In genomic region chr18:44033144-44033543, GRCh38 we compare ENCODE assay signal across 19 cellular contexts.
A peak's percentile ranks its signal among the peaks of the same experiment; 100 is the strongest.
DNase-seq lines count a peak whose midpoint lies in the region; ATAC-seq, FAIRE-seq and TF ChIP-seq lines count a peak whose summit lies in the region.
"Had no signal": no experiment of that assay in that cellular context is flagged by ENCODE, and none has a peak within 500 bp of the region (broad histone marks: within the 10 kb centered on the region; RNA-seq: fewer than 3 reads in every experiment).

No MANE protein-coding gene starts in this region.

- no peaks in the 10 kb centered on the region for H3K4me1 ChIP-seq in HepG2 (ENCODE audit: insufficient read depth, low read length)
- H3K4me1 ChIP-seq: heart left ventricle, SJSA1 had no signal

- H3K27me3 ChIP-seq in HepG2 (ENCODE audit: control insufficient read depth in 1 of 2, insufficient read depth in 2 of 2, low read length in 2 of 2): no peaks in the 10 kb centered on the region
- H3K27me3 ChIP-seq: heart left ventricle, SJSA1 had no signal

- H4K20me1 ChIP-seq in HepG2 (ENCODE audit: insufficient read depth, low read length): no peaks in the 10 kb centered on the region

- TF ChIP-seq CTCF in HepG2 (CRISPR knock-in tag; IDR thresholded peaks at IDR 0.05) (no peak), natural killer cell (IDR thresholded peaks at IDR 0.05) (no peak)

- peaks cover 2 to 6% of the 10 kb centered on the region in 2 donors for H3K9me3 Mint-ChIP-seq in natural killer cell

- intact Hi-C loops in HepG2 (cut with micrococcal nuclease; ENCODE audit: unreplicated experiment) (no loop called here), natural killer cell (cut with micrococcal nuclease) (no loop called here)

- TF ChIP-seq EP300 in HepG2 (IDR thresholded peaks at IDR 0.05; ENCODE audit: low read depth in 2 of 2, low read length in 2 of 2) (no peak), HepG2 (CRISPR knock-in tag; IDR thresholded peaks at IDR 0.05; ENCODE audit: borderline replicate concordance) (no peak)

- no peaks in the 10 kb centered on the region for H3K4me1 Mint-ChIP-seq in natural killer cell
- H3K4me1 Mint-ChIP-seq: activated CD8-positive, alpha-beta memory T cell treated with anti-CD3 and anti-CD28 coated beads, Interleukin-2, amount 10 ng/mL, durations not matched to agents 7 days and 5 days; activated naive CD4-positive, alpha-beta T cell treated with anti-CD3 and anti-CD28 coated beads, Interleukin-2, amount 10 ng/mL, durations not matched to agents 7 days and 5 days; central memory CD8-positive, alpha-beta T cell; naive thymus-derived CD8-positive, alpha-beta T cell had no signal

- no TSS peak for BruUV-seq in HepG2 (replicated peaks; lab: Mats Ljungman, UMichigan)

- no peak overlapping the region for H2AFZ ChIP-seq in HepG2 (ENCODE audit: low read length)

- no peak overlapping the region for H3K9ac ChIP-seq in HepG2 (ENCODE audit: insufficient read depth, low read depth, low read length)

- H3K27me3 Mint-ChIP-seq in natural killer cell (ENCODE audit: low read depth in 2 of 2): peaks cover 0 to 6% of the 10 kb centered on the region in 2 donors
- H3K27me3 Mint-ChIP-seq: activated CD8-positive, alpha-beta memory T cell treated with anti-CD3 and anti-CD28 coated beads, Interleukin-2, amount 10 ng/mL, durations not matched to agents 7 days and 5 days; activated naive CD4-positive, alpha-beta T cell treated with anti-CD3 and anti-CD28 coated beads, Interleukin-2, amount 10 ng/mL, durations not matched to agents 7 days and 5 days; central memory CD8-positive, alpha-beta T cell; naive thymus-derived CD8-positive, alpha-beta T cell had no signal

- CTCF ChIA-PET in HepG2 (lab: Yijun Ruan, JAX; ENCODE audit: low intra/inter-chr PET ratio, low total read pairs): no interaction called here

- H3K9me3 ChIP-seq in HepG2 (ENCODE audit: low read length): peaks cover 62% of the 10 kb centered on the region
- H3K9me3 ChIP-seq: heart left ventricle, SJSA1 had no signal

- no peak overlapping the region for H3K4me2 ChIP-seq in HepG2 (ENCODE audit: low read depth, low read length)

- no peak overlapping the region for H3K27ac ChIP-seq in HepG2 (ENCODE audit: extremely low read length, insufficient read depth, low read length)
- H3K27ac ChIP-seq: heart left ventricle, HL-60, SJSA1 had no signal

- 20% methylated on average over 4 of the region's 4 CpGs for WGBS in HepG2 (ENCODE audit: low lambda C conversion rate)

- no peaks in the 10 kb centered on the region for H3K36me3 ChIP-seq in HepG2 (replicated peaks in 1 of 2; ENCODE audit: control insufficient read depth in 1 of 2, insufficient read depth in 2 of 2, low read length in 2 of 2)
- H3K36me3 ChIP-seq: heart left ventricle, SJSA1 had no signal

- FAIRE-seq in HepG2 (lab: Jason Lieb, UNC) (no peak), frontal cortex (lab: Jason Lieb, UNC) (no peak)

- POLR2A ChIA-PET in HepG2 (lab: Yijun Ruan, JAX): no interaction called here

- no peak for TF ChIP-seq POLR2A in HepG2 (IDR thresholded peaks at IDR 0.05; ENCODE audit: insufficient read depth in 1 of 2, low read depth in 2 of 2, low read length in 2 of 2)

- no peak overlapping the region for H3K4me3 ChIP-seq in HepG2 (replicated peaks in 1 of 3; ENCODE audit: insufficient read depth in 1 of 3, low read depth in 2 of 3, low read length in 3 of 3)
- H3K4me3 ChIP-seq: heart left ventricle, SJSA1 had no signal

- TF ChIP-seq RAD21 in HepG2 (CRISPR knock-in tag; IDR thresholded peaks at IDR 0.05): no peak

- no peaks in the 10 kb centered on the region for H3K36me3 Mint-ChIP-seq in natural killer cell
- H3K36me3 Mint-ChIP-seq: activated CD8-positive, alpha-beta memory T cell treated with anti-CD3 and anti-CD28 coated beads, Interleukin-2, amount 10 ng/mL, durations not matched to agents 7 days and 5 days; activated naive CD4-positive, alpha-beta T cell treated with anti-CD3 and anti-CD28 coated beads, Interleukin-2, amount 10 ng/mL, durations not matched to agents 7 days and 5 days; naive thymus-derived CD8-positive, alpha-beta T cell had no signal

- H3K27ac Mint-ChIP-seq in natural killer cell: no peak overlapping the region
- H3K27ac Mint-ChIP-seq: activated CD8-positive, alpha-beta memory T cell treated with anti-CD3 and anti-CD28 coated beads, Interleukin-2, amount 10 ng/mL, durations not matched to agents 7 days and 5 days; activated naive CD4-positive, alpha-beta T cell treated with anti-CD3 and anti-CD28 coated beads, Interleukin-2, amount 10 ng/mL, durations not matched to agents 7 days and 5 days; naive thymus-derived CD8-positive, alpha-beta T cell had no signal

- no peaks in the 10 kb centered on the region for H3K79me2 ChIP-seq in HepG2 (ENCODE audit: insufficient read depth, low read length)

- ATAC-seq in GM18517 (IDR thresholded peaks at IDR 0.05; ENCODE audit: unreplicated experiment): peak; percentile 59
- ATAC-seq in HG02642 (IDR thresholded peaks at IDR 0.05; ENCODE audit: poor library complexity, unreplicated experiment): peak; percentile 51
- ATAC-seq in HepG2: peak; percentile 59
- no peak for ATAC-seq in natural killer cell
- ATAC-seq: activated CD8-positive, alpha-beta memory T cell treated with anti-CD3 and anti-CD28 coated beads, Interleukin-2, amount 10 ng/mL, durations not matched to agents 7 days and 5 days; heart left ventricle; left lobe of liver; naive thymus-derived CD8-positive, alpha-beta T cell; sciatic nerve; stimulated activated naive CD8-positive, alpha-beta T cell treated with anti-CD3 and anti-CD28 coated beads, Interleukin-15, Interleukin-2, amounts not matched to agents 100 U/mL and 50 U/mL, for 24 hours had no signal

- DNase-seq in HuH-7.5 (ENCODE audit: low spot score) (peak; percentile 31), HepG2 (ENCODE audit: low spot score) (peak; percentile 0), NCI-H1105 treated with DMSO at 0.1 percent for 48 hours (lab: John Stamatoyannopoulos, UW) (no peak), frontal cortex (ENCODE audit: low spot score in 2 of 2) (no peak), natural killer cell (no peak), NCI-H128 (lab: John Stamatoyannopoulos, UW; ENCODE audit: unreplicated experiment) (no peak)
- DNase-seq: activated CD8-positive, alpha-beta memory T cell treated with anti-CD3 and anti-CD28 coated beads, Interleukin-2, amount 10 ng/mL, durations not matched to agents 7 days and 5 days; activated naive CD4-positive, alpha-beta T cell treated with anti-CD3 and anti-CD28 coated beads, Interleukin-2, amount 10 ng/mL, durations not matched to agents 7 days and 5 days; heart left ventricle; naive thymus-derived CD8-positive, alpha-beta T cell; NCI-H2081; stimulated activated naive CD8-positive, alpha-beta T cell treated with anti-CD3 and anti-CD28 coated beads, Interleukin-15, Interleukin-2, amounts not matched to agents 100 U/mL and 50 U/mL, for 24 hours had no signal

- no peak overlapping the region for H3K4me3 Mint-ChIP-seq in natural killer cell
- H3K4me3 Mint-ChIP-seq: activated CD8-positive, alpha-beta memory T cell treated with anti-CD3 and anti-CD28 coated beads, Interleukin-2, amount 10 ng/mL, durations not matched to agents 7 days and 5 days; activated naive CD4-positive, alpha-beta T cell treated with anti-CD3 and anti-CD28 coated beads, Interleukin-2, amount 10 ng/mL, durations not matched to agents 7 days and 5 days; central memory CD8-positive, alpha-beta T cell; naive thymus-derived CD8-positive, alpha-beta T cell had no signal

- in situ Hi-C loops in HepG2 (cut with HindIII; ENCODE audit: extremely low pct_ligation_motif_present, low pct_unique_long_range_greater_than_20kb): no loop called here

TF ChIP-seq in HepG2, 621 proteins besides CTCF, POLR2A, EP300 and RAD21:
- TF ChIP-seq ZNF335 (CRISPR knock-in tag; IDR thresholded peaks at IDR 0.05): no peak
- TF ChIP-seq ARHGAP35 (CRISPR knock-in tag; IDR thresholded peaks at IDR 0.05; ENCODE audit: borderline replicate concordance): no peak
- no peak for TF ChIP-seq MXI1 (IDR thresholded peaks at IDR 0.05; ENCODE audit: borderline replicate concordance, low read depth, low read length)
- TF ChIP-seq AHR (CRISPR knock-in tag; IDR thresholded peaks at IDR 0.05): no peak
- TF ChIP-seq GFI1 (CRISPR knock-in tag; IDR thresholded peaks at IDR 0.05; ENCODE audit: borderline replicate concordance): no peak
- no peak for TF ChIP-seq POGK (CRISPR knock-in tag; conservative IDR thresholded peaks at IDR 0.05)
- TF ChIP-seq ZNF256 (CRISPR knock-in tag; conservative IDR thresholded peaks at IDR 0.05): no peak
- no peak for TF ChIP-seq MXD3 (CRISPR knock-in tag; IDR thresholded peaks at IDR 0.05)

Comparison
In these comparisons a context has a peak if more than half of its experiments do, and no peak if none do; other contexts are left out.
1. ATAC-seq: peak in GM18517 (single experiment), HG02642 (single experiment) and HepG2 (single experiment); none in natural killer cell (0 of 3).
2. DNase-seq: peak in HuH-7.5 (single experiment) and HepG2 (single experiment); none in NCI-H1105 treated with DMSO at 0.1 percent for 48 hours (single experiment), frontal cortex (0 of 2), natural killer cell (single experiment) and NCI-H128 (single experiment).